ENCODE assay signal across 22 cellular contexts in genomic region chr19:38813323-38813722, GRCh38. TPM values are rescaled to one million over a fixed set of nuclear protein-coding genes. Genes with fewer than 3 reads are reported as not detected.
DNase-seq lines count a peak whose midpoint lies in the region; TF ChIP-seq lines count a peak whose summit lies in the region.
"Had no signal": no experiment of that assay in that cellular context is flagged by ENCODE, and none has a peak within 500 bp of the region (broad histone marks: within the 10 kb centered on the region; RNA-seq: fewer than 3 reads in every experiment).

No MANE protein-coding gene starts in this region.

- no CpG with 5 or more reads among the region's 6 CpGs for WGBS in H9 (ENCODE audit: extremely low coverage, insufficient read length, low lambda C conversion rate)

- H3K4me2 ChIP-seq in H9 (ENCODE audit: insufficient read depth, insufficient read length, low read length) = no peak overlapping the region

- H3K79me2 ChIP-seq in H9 (ENCODE audit: insufficient read depth, low read length) = no peaks in the 10 kb centered on the region

- no peaks in the 10 kb centered on the region for H3K27me3 ChIP-seq in colonic mucosa
- H3K27me3 ChIP-seq in muscle layer of duodenum (ENCODE audit: low read depth, low read length) = no peaks in the 10 kb centered on the region
- H3K27me3 ChIP-seq in H9 (ENCODE audit: insufficient read depth, low read length) = no peaks in the 10 kb centered on the region

- H3K4me1 Mint-ChIP-seq in type B pancreatic cell (ENCODE audit: unreplicated experiment) (no peaks in the 10 kb centered on the region), H9 (no peaks in the 10 kb centered on the region)

- H2AFZ ChIP-seq in H9 (ENCODE audit: low read length) = no peak overlapping the region

- TF ChIP-seq CTCF in colonic mucosa (IDR thresholded peaks at IDR 0.05) (no peak), type B pancreatic cell (conservative IDR thresholded peaks at IDR 0.05) (no peak), H9 (conservative IDR thresholded peaks at IDR 0.05) (no peak)

- intact Hi-C loops in colonic mucosa (cut with DNase I) = loop anchor here (5.0 kb wide), 1 partner anchor 34 kb away; the partner anchor contains the start of gene HNRNPL

- H4K91ac ChIP-seq in H9 (ENCODE audit: insufficient read length, low read depth, low read length) = no peak overlapping the region

- no peaks in the 10 kb centered on the region for H3K79me1 ChIP-seq in H9 (ENCODE audit: insufficient read depth, low read depth, low read length, poor library complexity, severe bottlenecking)

- H2BK15ac ChIP-seq in H9 (ENCODE audit: low read depth, low read length) = no peak overlapping the region

- H3K18ac ChIP-seq in H9 (ENCODE audit: insufficient read length, low read depth, low read length) = no peak overlapping the region

- no peak overlapping the region for H2BK12ac ChIP-seq in H9 (ENCODE audit: insufficient read length, low read depth, low read length)

- DNase-seq in HuH-7.5 (ENCODE audit: low spot score) (peak; percentile 7), colonic mucosa (no peak), type B pancreatic cell (ENCODE audit: extremely low spot score, unreplicated experiment) (no peak), H9 (no peak), NAMALWA (ENCODE audit: low spot score) (no peak), putamen (ENCODE audit: low spot score) (no peak)
- DNase-seq: AML-193; DMS153; GDM1; KBM-7; NCI-H1105 treated with DMSO at 0.1 percent for 48 hours; NCI-H1694; NCI-H2107; NCI-H510A; NCI-H748 treated with DMSO at 0.1 percent for 48 hours; NK-92 treated with Interleukin-12 subunit alpha and Interleukin-12 subunit beta, amount 100 ng/mL, for 24 hours; SHP77 treated with DMSO at 0.1 percent for 48 hours had no signal

- no peak overlapping the region for H3T11ph ChIP-seq in H9 (ENCODE audit: low read length)

- peak overlapping the region; percentile 33 to 94 for H3K9ac ChIP-seq in colonic mucosa (ENCODE audit: low read depth in 2 of 2, low read length in 2 of 2)
- H3K9ac ChIP-seq in H9 (ENCODE audit: extremely low read depth, insufficient read length, low read length) = no peak overlapping the region

- no peaks in the 10 kb centered on the region for H3K9me3 Mint-ChIP-seq in type B pancreatic cell
- peaks cover 0 to 3% of the 10 kb centered on the region in 2 experiments; a peak in 1 of 5 replicates for H3K9me3 Mint-ChIP-seq in H9

- no peak overlapping the region for H3K56ac ChIP-seq in H9 (ENCODE audit: insufficient read length, low read depth, low read length)

- peak overlapping the region; percentile 93 for H3K27ac ChIP-seq in colonic mucosa
- peak overlapping the region; percentile 45 for H3K27ac ChIP-seq in muscle layer of duodenum (ENCODE audit: low read length)
- H3K27ac ChIP-seq in H9 (ENCODE audit: insufficient read length, low read depth, low read length) = no peak overlapping the region

- H3K27ac Mint-ChIP-seq in type B pancreatic cell (peak overlapping the region; percentile 39), H9 (no peak overlapping the region)

- peaks cover 8% of the 10 kb centered on the region for H3K4me1 ChIP-seq in colonic mucosa
- H3K4me1 ChIP-seq in muscle layer of duodenum (ENCODE audit: control insufficient read depth in 1 of 2, insufficient read depth in 2 of 2, low read length in 2 of 2) = no peaks in the 10 kb centered on the region
- H3K4me1 ChIP-seq in H9 (ENCODE audit: insufficient read depth, low read length) = no peaks in the 10 kb centered on the region
- H3K4me1 ChIP-seq: HAP-1 had no signal

- H3K4me3 Mint-ChIP-seq in type B pancreatic cell (no peak overlapping the region), H9 (no peak overlapping the region)

- no peak overlapping the region for H4K5ac ChIP-seq in H9 (ENCODE audit: insufficient read length, low read depth, low read length)

- peaks cover 7% of the 10 kb centered on the region for H3K36me3 ChIP-seq in colonic mucosa
- peaks cover 12 to 33% of the 10 kb centered on the region in 2 donors for H3K36me3 ChIP-seq in muscle layer of duodenum (ENCODE audit: control insufficient read depth in 1 of 2, insufficient read depth in 2 of 2, low read length in 2 of 2)

- peak overlapping the region; percentile 19 for H3K4me3 ChIP-seq in colonic mucosa
- H3K4me3 ChIP-seq in muscle layer of duodenum (ENCODE audit: low read depth in 1 of 2, low read length in 2 of 2) = peak overlapping the region in 1 of 2 donors; percentile 28
- H3K4me3 ChIP-seq: HAP-1 had no signal

- H3K27me3 Mint-ChIP-seq in type B pancreatic cell (no peaks in the 10 kb centered on the region), H9 (ENCODE audit: low read depth) (peaks cover 2% of the 10 kb centered on the region)

- H3K4ac ChIP-seq in H9 (ENCODE audit: low read depth, low read length) = no peak overlapping the region

- H3K14ac ChIP-seq in H9 (ENCODE audit: insufficient read depth, low read length) = no peak overlapping the region

- no peaks in the 10 kb centered on the region for H3K23me2 ChIP-seq in H9 (ENCODE audit: insufficient read length, low read depth, low read length, poor library complexity, severe bottlenecking)

- no peaks in the 10 kb centered on the region for H4K20me1 ChIP-seq in H9 (ENCODE audit: control insufficient read depth, insufficient read depth, insufficient read length)

- H2BK5ac ChIP-seq in H9 (ENCODE audit: insufficient read length, low read length) = no peak overlapping the region

- H3K23ac ChIP-seq in H9 (ENCODE audit: insufficient read length, low read depth, low read length) = no peak overlapping the region

- H2BK20ac ChIP-seq in H9 (ENCODE audit: low read depth, low read length, poor library complexity, severe bottlenecking) = no peak overlapping the region

- H2AK5ac ChIP-seq in H9 (ENCODE audit: insufficient read length, low read length) = no peak overlapping the region

- H3K9me3 ChIP-seq in colonic mucosa (no peaks in the 10 kb centered on the region), muscle layer of duodenum (ENCODE audit: control insufficient read depth in 1 of 2, low read length in 2 of 2) (no peaks in the 10 kb centered on the region), H9 (ENCODE audit: control insufficient read depth, low read depth, low read length) (no peaks in the 10 kb centered on the region)
- H3K9me3 ChIP-seq: HAP-1 had no signal

- H3K36me3 Mint-ChIP-seq in type B pancreatic cell = peaks cover 5% of the 10 kb centered on the region
- peaks cover 15 to 28% (median 26%) of the 10 kb centered on the region in 3 experiments; a peak in 6 of 7 replicates for H3K36me3 Mint-ChIP-seq in H9 (ENCODE audit: insufficient read depth in 1 of 3, low read depth in 3 of 3)

- H4K8ac ChIP-seq in H9 (replicated peaks; ENCODE audit: insufficient read length, low read depth, low read length) = no peak overlapping the region

- no peak overlapping the region for H2BK120ac ChIP-seq in H9 (ENCODE audit: low read depth, low read length, poor library complexity, severe bottlenecking)

RNA-seq across cellular contexts. Expression of gene LGALS4, which starts 0.6 kb away (rescaled TPM):
- total RNA-seq in colonic mucosa (1,000 to 10,000 TPM; 6,357 to 8,309 TPM), type B pancreatic cell (ENCODE audit: low replicate concordance) (33.4 and 104 TPM in 2 replicates), H9 (2021) (0.37 and 0.68 TPM in 2 replicates)
- total RNA-seq: Daoy, RPMI7951 had no signal

RNA-seq across cellular contexts. Expression of gene ECH1, which starts 18.3 kb away (rescaled TPM):
- total RNA-seq in colonic mucosa (100 to 1,000 TPM; 264 to 335 TPM), type B pancreatic cell (ENCODE audit: low replicate concordance) (134 and 142 TPM in 2 replicates), H9 (2021) (141 and 145 TPM in 2 replicates)

RNA-seq across cellular contexts. Expression of gene LGALS7B, which starts 24.3 kb away (rescaled TPM):
- total RNA-seq in colonic mucosa = not detected
- not detected in 2 replicates for total RNA-seq in type B pancreatic cell (ENCODE audit: low replicate concordance)
- total RNA-seq in H9 (2021) = 0.90 and 1.4 TPM in 2 replicates
- total RNA-seq: Daoy, OCI-LY7, RPMI7951 had no signal

RNA-seq across cellular contexts. Expression of gene HNRNPL, which starts 36.5 kb away (rescaled TPM):
- total RNA-seq in colonic mucosa = 100 to 1,000 TPM; 305 to 418 TPM
- total RNA-seq in type B pancreatic cell (ENCODE audit: low replicate concordance) = 338 and 451 TPM in 2 replicates
- 704 and 710 TPM in 2 replicates for total RNA-seq in H9 (2021)

RNA-seq across cellular contexts. Expression of gene LGALS7, which starts 40.0 kb away (rescaled TPM):
- total RNA-seq in colonic mucosa (not detected), type B pancreatic cell (ENCODE audit: low replicate concordance) (1.8 and 1.9 TPM in 2 replicates), H9 (2021) (0.92 TPM in 1 of 2 replicates, not detected in the other)
- total RNA-seq: Daoy, OCI-LY7, RPMI7951 had no signal

Comparison
In these comparisons a context has a peak if more than half of its experiments do, and no peak if none do; other contexts are left out.
1. RNA of gene LGALS4, which starts 0.6 kb away (total RNA-seq): 6,357 to 8,309 TPM in colonic mucosa; 33.4 to 104 TPM in type B pancreatic cell and 0.37 to 0.68 TPM in H9; every median in the first group is over 10 times any median in the second.